In the genomic region with DNA sequence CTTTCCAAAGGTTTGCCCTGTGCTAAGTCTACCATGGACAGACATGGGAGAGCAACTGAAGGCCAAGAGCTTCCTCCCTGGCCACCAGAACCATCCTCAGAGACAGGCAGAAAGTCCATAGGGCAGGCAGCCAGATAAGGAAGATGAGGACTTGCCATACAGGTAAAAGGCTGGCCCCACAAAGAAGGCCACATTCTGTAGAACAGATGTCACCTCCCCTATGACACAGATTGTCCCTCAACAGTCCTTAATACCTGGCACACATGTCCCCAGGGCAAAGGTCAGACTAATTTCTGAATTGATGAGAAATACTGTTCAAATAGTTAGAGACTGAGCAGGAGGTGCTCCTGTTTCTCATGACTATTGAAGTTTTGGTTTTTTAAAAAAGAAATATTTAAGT, we compare ENCODE assay signal across 20 cellular contexts.
"Had no signal": no experiment of that assay in that cellular context is flagged by ENCODE, and none has a peak within 500 bp of the region (broad histone marks: within the 10 kb centered on the region; RNA-seq: fewer than 3 reads in every experiment).

No MANE protein-coding gene starts in this region.

- ATAC-seq: activated CD4-positive, CD25-positive, alpha-beta regulatory T cell treated with anti-CD3 and anti-CD28 coated beads, Interleukin-2, amount 50 U/mL, for 24 hours; esophagus mucosa; natural killer cell; stimulated activated naive CD8-positive, alpha-beta T cell treated with anti-CD3 and anti-CD28 coated beads, Interleukin-15, Interleukin-2, amounts not matched to agents 100 U/mL and 50 U/mL, for 24 hours had no signal

- DNase-seq: activated CD8-positive, alpha-beta memory T cell treated with anti-CD3 and anti-CD28 coated beads for 24 hours; activated CD8-positive, alpha-beta memory T cell treated with anti-CD3 and anti-CD28 coated beads, Interleukin-2, amount 50 U/mL, for 48 hours; activated effector memory CD4-positive, alpha-beta T cell treated with Interleukin-2 at 50 U/mL for 16 hours; activated naive CD4-positive, alpha-beta T cell treated with anti-CD3 and anti-CD28 coated beads, Interleukin-2, amount 10 ng/mL, durations not matched to agents 7 days and 5 days; activated T-cell treated with anti-CD3 and anti-CD28 coated beads, Interleukin-2, amount 50 U/mL, for 48 hours; aorta; brain microvascular endothelial cell; central memory CD4-positive, alpha-beta T cell; effector CD4-positive, alpha-beta T cell; natural killer cell; nucleus accumbens; posterior cingulate gyrus; stimulated activated naive CD8-positive, alpha-beta T cell treated with anti-CD3 and anti-CD28 coated beads, Interleukin-15, Interleukin-2, amounts not matched to agents 100 U/mL and 50 U/mL, for 24 hours; substantia nigra; T1000; tibial artery had no signal

- H3K9me3 Mint-ChIP-seq: activated naive CD4-positive, alpha-beta T cell treated with anti-CD3 and anti-CD28 coated beads, Interleukin-2, amount 10 ng/mL, durations not matched to agents 7 days and 5 days; natural killer cell had no signal

- FAIRE-seq: colon, urothelium cell line had no signal

- H3K4me3 Mint-ChIP-seq: activated naive CD4-positive, alpha-beta T cell treated with anti-CD3 and anti-CD28 coated beads, Interleukin-2, amount 10 ng/mL, durations not matched to agents 7 days and 5 days; natural killer cell had no signal

- H3K27ac Mint-ChIP-seq: activated naive CD4-positive, alpha-beta T cell treated with anti-CD3 and anti-CD28 coated beads, Interleukin-2, amount 10 ng/mL, durations not matched to agents 7 days and 5 days; natural killer cell had no signal

- H3K36me3 Mint-ChIP-seq: activated naive CD4-positive, alpha-beta T cell treated with anti-CD3 and anti-CD28 coated beads, Interleukin-2, amount 10 ng/mL, durations not matched to agents 7 days and 5 days; natural killer cell had no signal

- H3K4me1 Mint-ChIP-seq: activated naive CD4-positive, alpha-beta T cell treated with anti-CD3 and anti-CD28 coated beads, Interleukin-2, amount 10 ng/mL, durations not matched to agents 7 days and 5 days; natural killer cell had no signal
